ENCODE assay signal across 25 cellular contexts in genomic region chr2:222239945-222240675, GRCh38. TPM values are rescaled to one million over a fixed set of nuclear protein-coding genes. Genes with fewer than 3 reads are reported as not detected.
DNase-seq lines count a peak whose midpoint lies in the region; ATAC-seq and TF ChIP-seq lines count a peak whose summit lies in the region.
"Had no signal": no experiment of that assay in that cellular context is flagged by ENCODE, and none has a peak within 500 bp of the region (broad histone marks: within the 10 kb centered on the region; RNA-seq: fewer than 3 reads in every experiment).

No MANE protein-coding gene starts in this region.

- H2AK5ac ChIP-seq in H9 (ENCODE audit: insufficient read length, low read length) (no peak overlapping the region), mesendoderm (ENCODE audit: low read length) (no peak overlapping the region)

- TF ChIP-seq CTCF in H9 (conservative IDR thresholded peaks at IDR 0.05): no peak
- TF ChIP-seq CTCF in heart right ventricle (IDR thresholded peaks at IDR 0.05): no peak

- H3K27me3 ChIP-seq in H9 (ENCODE audit: insufficient read depth, low read length) (no peaks in the 10 kb centered on the region; the same call in 1 of the 2 replicates), heart right ventricle (peaks cover 6 to 43% (median 27%) of the 10 kb centered on the region in 7 donors), mesendoderm (ENCODE audit: insufficient read depth, low read length, poor library complexity) (no peaks in the 10 kb centered on the region)

- H3K79me1 ChIP-seq in H9 (ENCODE audit: insufficient read depth, low read depth, low read length, poor library complexity, severe bottlenecking): no peaks in the 10 kb centered on the region
- no peaks in the 10 kb centered on the region for H3K79me1 ChIP-seq in mesendoderm (ENCODE audit: low read length)

- H3K23ac ChIP-seq in H9 (ENCODE audit: insufficient read length, low read depth, low read length) (no peak overlapping the region), mesendoderm (ENCODE audit: low read length) (no peak overlapping the region)

- no peaks in the 10 kb centered on the region for H3K23me2 ChIP-seq in H9 (ENCODE audit: insufficient read length, low read depth, low read length, poor library complexity, severe bottlenecking)

- H2BK12ac ChIP-seq in H9 (ENCODE audit: insufficient read length, low read depth, low read length): no peak overlapping the region

- H3K4me3 ChIP-seq in heart right ventricle (no peak overlapping the region), mesendoderm (ENCODE audit: low read length) (no peak overlapping the region)
- H3K4me3 ChIP-seq: GM23248, skin epidermis had no signal

- no peak overlapping the region for H4K5ac ChIP-seq in H9 (ENCODE audit: insufficient read length, low read depth, low read length)
- H4K5ac ChIP-seq in mesendoderm (ENCODE audit: low read length): no peak overlapping the region

- peak; percentile 43 for DNase-seq in H9
- peak; percentile 31 for DNase-seq in NCI-H69 (lab: John Stamatoyannopoulos, UW)
- peak; percentile 10 to 15 for DNase-seq in heart right ventricle
- peak; percentile 62 for DNase-seq in mesendoderm
- DNase-seq in caudate nucleus (lab: John Stamatoyannopoulos, UW): no peak
- no peak for DNase-seq in activated T-cell treated with anti-CD3 and anti-CD28 coated beads, Interleukin-2, amount 50 U/mL, for 48 hours
- DNase-seq: activated CD8-positive, alpha-beta T cell treated with anti-CD3 and anti-CD28 coated beads, Interleukin-2, amount 10 ng/mL, durations not matched to agents 7 days and 5 days; effector CD4-positive, alpha-beta T cell; GDM1; GM23248; hippocampal formation; left colon; NCI-H2227 treated with DMSO at 0.1 percent for 48 hours; SIG-M5; stimulated activated CD4-positive, alpha-beta T cell treated with anti-CD3 and anti-CD28 coated beads, Interleukin-4, amount 100 ng/mL, for 4 hours; stimulated activated CD8-positive, alpha-beta memory T cell treated with anti-CD3 and anti-CD28 coated beads, Interleukin-4, amount 100 ng/mL, for 48 hours; WERI-Rb-1 had no signal

- no peaks in the 10 kb centered on the region for H3K9me3 ChIP-seq in H9 (ENCODE audit: control insufficient read depth, low read depth, low read length)
- no peaks in the 10 kb centered on the region for H3K9me3 ChIP-seq in heart right ventricle

- peaks cover 35 to 47% of the 10 kb centered on the region in 2 experiments for H3K4me1 Mint-ChIP-seq in H9

- H4K91ac ChIP-seq in H9 (ENCODE audit: insufficient read length, low read depth, low read length): no peak overlapping the region

- no peaks in the 10 kb centered on the region for H3K36me3 ChIP-seq in heart right ventricle
- H3K36me3 ChIP-seq in mesendoderm (ENCODE audit: control insufficient read depth, insufficient read depth, low read length): no peaks in the 10 kb centered on the region
- H3K36me3 ChIP-seq: WERI-Rb-1 had no signal

- H3K18ac ChIP-seq in H9 (ENCODE audit: insufficient read length, low read depth, low read length): no peak overlapping the region
- peak overlapping the region; percentile 60 for H3K18ac ChIP-seq in mesendoderm (ENCODE audit: low read length)

- no CpG with 5 or more reads among the region's 15 CpGs for WGBS in H9 (ENCODE audit: extremely low coverage, insufficient read length, low lambda C conversion rate)
- 5 to 7% methylated on average over 15 of the region's 15 CpGs for WGBS in heart right ventricle, 2 donors
- no CpG with 5 or more reads among the region's 15 CpGs for whole genome bisulfite sequencing in mesendoderm (ENCODE audit: extremely low coverage, insufficient coverage, low lambda C conversion rate)

- H3K79me2 ChIP-seq in H9 (ENCODE audit: insufficient read depth, low read length) (no peaks in the 10 kb centered on the region), mesendoderm (ENCODE audit: control insufficient read depth, insufficient read depth, low read length) (no peaks in the 10 kb centered on the region)
- H3K79me2 ChIP-seq: parathyroid adenoma had no signal

- no peaks in the 10 kb centered on the region for H3K9me3 Mint-ChIP-seq in H9
- H3K9me3 Mint-ChIP-seq: activated T-helper 1 cell treated with anti-CD3 and anti-CD28 coated beads, Interleukin-12 subunit alpha, Interleukin-12 subunit beta, Interleukin-2, Interleukin-4 antibody, amounts not matched to agents 30 ng/mL and 10 ng/mL and 1 ng/mL, durations not matched to agents 14 hours and 24 hours and 36 hours; T-helper 1 cell treated with Interleukin-12 subunit alpha and Interleukin-12 subunit beta and Interleukin-4 antibody, amounts not matched to agents 30 μg/mL and 1 μg/mL, for 36 hours had no signal

- no peak overlapping the region for H3K14ac ChIP-seq in H9 (ENCODE audit: insufficient read depth, low read length)

- H3K4me2 ChIP-seq in H9 (ENCODE audit: insufficient read depth, insufficient read length, low read length): peak overlapping the region; percentile 14
- peak overlapping the region; percentile 32 for H3K4me2 ChIP-seq in mesendoderm (ENCODE audit: low read length)
- H3K4me2 ChIP-seq: KMS-11 had no signal

- H4K8ac ChIP-seq in H9 (replicated peaks; ENCODE audit: insufficient read length, low read depth, low read length): no peak overlapping the region
- H4K8ac ChIP-seq in mesendoderm (ENCODE audit: low read depth, low read length): no peak overlapping the region

- H2BK120ac ChIP-seq in H9 (ENCODE audit: low read depth, low read length, poor library complexity, severe bottlenecking): no peak overlapping the region
- no peak overlapping the region for H2BK120ac ChIP-seq in mesendoderm (ENCODE audit: low read depth, low read length)

- H3K27me3 Mint-ChIP-seq in H9 (ENCODE audit: low read depth): peaks cover 84% of the 10 kb centered on the region

- H2BK5ac ChIP-seq in H9 (ENCODE audit: insufficient read length, low read length) (no peak overlapping the region), mesendoderm (ENCODE audit: low read length) (no peak overlapping the region)

- H3K4ac ChIP-seq in H9 (ENCODE audit: low read depth, low read length) (no peak overlapping the region), mesendoderm (ENCODE audit: low read depth, low read length) (no peak overlapping the region)

- H3T11ph ChIP-seq in H9 (ENCODE audit: low read length): no peak overlapping the region

- H3K4me3 Mint-ChIP-seq in H9: peak overlapping the region; percentile 17 to 74
- H3K4me3 Mint-ChIP-seq: activated CD8-positive, alpha-beta T cell treated with anti-CD3 and anti-CD28 coated beads, Interleukin-2, amount 10 ng/mL, durations not matched to agents 7 days and 5 days; activated T-helper 1 cell treated with anti-CD3 and anti-CD28 coated beads, Interleukin-12 subunit alpha, Interleukin-12 subunit beta, Interleukin-2, Interleukin-4 antibody, amounts not matched to agents 30 ng/mL and 10 ng/mL and 1 ng/mL, durations not matched to agents 14 hours and 24 hours and 36 hours; T-helper 1 cell treated with Interleukin-12 subunit alpha and Interleukin-12 subunit beta and Interleukin-4 antibody, amounts not matched to agents 30 μg/mL and 1 μg/mL, for 36 hours had no signal

- H3K4me1 ChIP-seq in H9 (ENCODE audit: insufficient read depth, low read length): peaks cover 10% of the 10 kb centered on the region
- H3K4me1 ChIP-seq in heart right ventricle: peaks cover 0 to 10% (median 0%) of the 10 kb centered on the region in 9 donors
- H3K4me1 ChIP-seq in mesendoderm (ENCODE audit: control insufficient read depth, low read depth, low read length): peaks cover 10% of the 10 kb centered on the region
- H3K4me1 ChIP-seq: parathyroid adenoma had no signal

- peak; percentile 58 to 96 (median 74) for ATAC-seq in heart right ventricle
- no peak for ATAC-seq in GM18511 (IDR thresholded peaks at IDR 0.05; ENCODE audit: unreplicated experiment)
- ATAC-seq in GM19395 (IDR thresholded peaks at IDR 0.05; ENCODE audit: unreplicated experiment): no peak
- ATAC-seq: activated CD8-positive, alpha-beta T cell treated with anti-CD3 and anti-CD28 coated beads, Interleukin-2, amount 10 ng/mL, durations not matched to agents 7 days and 5 days; left colon had no signal

- H3K56ac ChIP-seq in H9 (ENCODE audit: insufficient read length, low read depth, low read length) (no peak overlapping the region), mesendoderm (ENCODE audit: low read length) (peak overlapping the region; percentile 38)

- H2AFZ ChIP-seq in H9 (ENCODE audit: low read length): no peak overlapping the region
- H2AFZ ChIP-seq: GM23248, parathyroid adenoma had no signal

- no peaks in the 10 kb centered on the region for H4K20me1 ChIP-seq in H9 (ENCODE audit: control insufficient read depth, insufficient read depth, insufficient read length)

- H3K36me3 Mint-ChIP-seq in H9 (ENCODE audit: insufficient read depth in 1 of 3, low read depth in 3 of 3): no peaks in the 10 kb centered on the region

- no peak overlapping the region for H3K9ac ChIP-seq in H9 (ENCODE audit: extremely low read depth, insufficient read length, low read length)
- no peak overlapping the region for H3K9ac ChIP-seq in mesendoderm (ENCODE audit: low read length)
- H3K9ac ChIP-seq: GM23248, KMS-11, parathyroid adenoma had no signal

- H2BK20ac ChIP-seq in H9 (ENCODE audit: low read depth, low read length, poor library complexity, severe bottlenecking): no peak overlapping the region

- H3K27ac Mint-ChIP-seq in H9: no peak overlapping the region
- H3K27ac Mint-ChIP-seq: activated CD8-positive, alpha-beta T cell treated with anti-CD3 and anti-CD28 coated beads, Interleukin-2, amount 10 ng/mL, durations not matched to agents 7 days and 5 days; activated T-helper 1 cell treated with anti-CD3 and anti-CD28 coated beads, Interleukin-12 subunit alpha, Interleukin-12 subunit beta, Interleukin-2, Interleukin-4 antibody, amounts not matched to agents 30 ng/mL and 10 ng/mL and 1 ng/mL, durations not matched to agents 14 hours and 24 hours and 36 hours; T-helper 1 cell treated with Interleukin-12 subunit alpha and Interleukin-12 subunit beta and Interleukin-4 antibody, amounts not matched to agents 30 μg/mL and 1 μg/mL, for 36 hours had no signal

- no peak overlapping the region for H2BK15ac ChIP-seq in H9 (ENCODE audit: low read depth, low read length)
- H2BK15ac ChIP-seq in mesendoderm (replicated peaks; ENCODE audit: low read depth): no peak overlapping the region

- intact Hi-C loops in heart right ventricle (cut with DNase I): no loop called here

- H3K27ac ChIP-seq in H9 (ENCODE audit: insufficient read length, low read depth, low read length) (no peak overlapping the region), heart right ventricle (no peak overlapping the region), mesendoderm (ENCODE audit: low read depth, low read length) (no peak overlapping the region), caudate nucleus (ENCODE audit: low read depth, low read length) (no peak overlapping the region)
- H3K27ac ChIP-seq: GM23248, KMS-11, parathyroid adenoma, skin epidermis, WERI-Rb-1 had no signal

RNA-seq across cellular contexts. Expression of gene PAX3, which starts 58.7 kb away (rescaled TPM):
- not detected in 2 replicates for total RNA-seq in H9 (2021)
- total RNA-seq in heart right ventricle: not detected
- under 1 TPM in 1 of 2 donors, not detected in 1; 0.01 TPM for polyA plus RNA-seq in heart right ventricle
- polyA plus RNA-seq in mesendoderm (2013, experiment 1 of 2): 0.08 TPM
- polyA plus RNA-seq in mesendoderm (2013, experiment 2 of 2): 0.03 TPM
- total RNA-seq: activated CD8-positive, alpha-beta T cell treated with anti-CD3 and anti-CD28 coated beads, Interleukin-2, amount 10 ng/mL, durations not matched to agents 7 days and 5 days; activated T-helper 1 cell treated with anti-CD3 and anti-CD28 coated beads, Interleukin-12 subunit alpha, Interleukin-12 subunit beta, Interleukin-2, Interleukin-4 antibody, amounts not matched to agents 30 ng/mL and 10 ng/mL and 1 ng/mL, durations not matched to agents 14 hours and 24 hours and 36 hours; bronchial epithelial cell; GM23248; left colon had no signal
- polyA plus RNA-seq: GM23248 had no signal

Comparison
In these comparisons a context has a peak if more than half of its experiments do, and no peak if none do; other contexts are left out.
1. DNase-seq: peak in H9 (single experiment), NCI-H69 (single experiment), heart right ventricle (2 of 2) and mesendoderm (single experiment); none in caudate nucleus (0 of 61) and activated T-cell treated with anti-CD3 and anti-CD28 coated beads, Interleukin-2, amount 50 U/mL, for 48 hours (0 of 2).
2. ATAC-seq: peak in heart right ventricle (8 of 8); none in GM18511 (single experiment) and GM19395 (single experiment).